9 cellular contexts compared by ENCODE assay signal in genomic region chr7:157009778-157010587, GRCh38. TPM values are rescaled to one million over a fixed set of nuclear protein-coding genes. Genes with fewer than 3 reads are reported as not detected.
DNase-seq lines count a peak whose midpoint lies in the region; ATAC-seq and TF ChIP-seq lines count a peak whose summit lies in the region.
"Had no signal": no experiment of that assay in that cellular context is flagged by ENCODE, and none has a peak within 500 bp of the region (broad histone marks: within the 10 kb centered on the region; RNA-seq: fewer than 3 reads in every experiment).

No MANE protein-coding gene starts in this region.

- TF ChIP-seq CTCF in colonic mucosa (IDR thresholded peaks at IDR 0.05) (no peak), osteocyte (IDR thresholded peaks at IDR 0.05) (no peak), foreskin fibroblast (IDR thresholded peaks at IDR 0.05; ENCODE audit: low read depth, low read length) (no peak)

- H3K9me3 ChIP-seq in colonic mucosa: no peaks in the 10 kb centered on the region

- H3K36me3 Mint-ChIP-seq in osteocyte (ENCODE audit: unreplicated experiment): no peaks in the 10 kb centered on the region

- peak overlapping the region; percentile 58 for H3K4me3 Mint-ChIP-seq in osteocyte (ENCODE audit: unreplicated experiment)

- H3K9me3 Mint-ChIP-seq in osteocyte (ENCODE audit: unreplicated experiment): no peaks in the 10 kb centered on the region
- H3K9me3 Mint-ChIP-seq: naive thymus-derived CD8-positive, alpha-beta T cell had no signal

- peaks cover 27% of the 10 kb centered on the region for H3K27me3 ChIP-seq in colonic mucosa

- H3K9ac ChIP-seq in colonic mucosa (ENCODE audit: low read depth in 2 of 2, low read length in 2 of 2): peak overlapping the region; percentile 81 to 95

- no peaks in the 10 kb centered on the region for H3K36me3 ChIP-seq in colonic mucosa

- peaks cover 74% of the 10 kb centered on the region for H3K27me3 Mint-ChIP-seq in osteocyte (ENCODE audit: unreplicated experiment)

- H3K4me1 Mint-ChIP-seq in osteocyte (ENCODE audit: unreplicated experiment): peaks cover 9% of the 10 kb centered on the region

- H3K27ac ChIP-seq in colonic mucosa: peak overlapping the region; percentile 82

- peak overlapping the region; percentile 73 for H3K4me3 ChIP-seq in colonic mucosa
- H3K4me3 ChIP-seq in foreskin fibroblast (ENCODE audit: low read depth in 1 of 2, low read length in 2 of 2): no peak overlapping the region

- peak; percentile 23 for ATAC-seq in GM19468 (IDR thresholded peaks at IDR 0.05; ENCODE audit: extremely low read depth, unreplicated experiment)
- ATAC-seq in HG03469 (IDR thresholded peaks at IDR 0.05; ENCODE audit: unreplicated experiment): peak; percentile 23

- peaks cover 17% of the 10 kb centered on the region for H3K4me1 ChIP-seq in colonic mucosa

- no peak overlapping the region for H3K27ac Mint-ChIP-seq in osteocyte (ENCODE audit: unreplicated experiment)

- peak; percentile 55 for DNase-seq in Daoy (ENCODE audit: low read depth)
- no peak for DNase-seq in colonic mucosa
- no peak for DNase-seq in osteocyte (ENCODE audit: extremely low spot score, unreplicated experiment)
- DNase-seq in foreskin fibroblast: no peak
- DNase-seq in GM19238 (ENCODE audit: insufficient read length, low spot score): no peak
- DNase-seq in T-helper 9 cell: no peak

- intact Hi-C loops in colonic mucosa (cut with DNase I): no loop called here

RNA-seq across cellular contexts. Expression of gene MNX1, which starts 0.5 kb away (rescaled TPM):
- 4.4 and 6.3 TPM in 2 replicates for total RNA-seq in Daoy (2014; rRNA removed; shearing (Covaris generic))
- total RNA-seq in colonic mucosa: 10 to 100 TPM; 14.5 to 27.4 TPM
- not detected in 2 replicates for total RNA-seq in osteocyte
- total RNA-seq: naive thymus-derived CD8-positive, alpha-beta T cell had no signal
